9 cellular contexts compared by ENCODE assay signal in genomic region chr6:22470454-22471368, GRCh38.
DNase-seq lines count a peak whose midpoint lies in the region; ATAC-seq, FAIRE-seq and TF ChIP-seq lines count a peak whose summit lies in the region.
"Had no signal": no experiment of that assay in that cellular context is flagged by ENCODE, and none has a peak within 500 bp of the region (broad histone marks: within the 10 kb centered on the region; RNA-seq: fewer than 3 reads in every experiment).

No MANE protein-coding gene starts in this region.

- peaks cover 13% of the 10 kb centered on the region for H3K9me3 Mint-ChIP-seq in mesothelial cell of epicardium

- H3K4me3 Mint-ChIP-seq in mesothelial cell of epicardium = no peak overlapping the region

- peak; percentile 50 for DNase-seq in CMK (ENCODE audit: low read depth)
- peak; percentile 84 for DNase-seq in NCI-H2029 (lab: John Stamatoyannopoulos, UW)
- peak; percentile 64 for DNase-seq in bronchial epithelial cell (ENCODE audit: low read depth)
- no peak for DNase-seq in mesothelial cell of epicardium (ENCODE audit: low spot score in 2 of 2, unreplicated experiment in 2 of 2)
- DNase-seq in stimulated activated CD4-positive, alpha-beta T cell treated with anti-CD3 and anti-CD28 coated beads, Interleukin-4, amount 100 ng/mL, for 4 hours = no peak
- no peak for DNase-seq in anterior cingulate cortex (lab: John Stamatoyannopoulos, UW)
- DNase-seq in medulla oblongata (ENCODE audit: extremely low spot score) = no peak

- H3K36me3 Mint-ChIP-seq in mesothelial cell of epicardium = peaks cover 7% of the 10 kb centered on the region

- H3K27me3 ChIP-seq in bronchial epithelial cell (ENCODE audit: control insufficient read depth, insufficient read depth, low read length) = no peaks in the 10 kb centered on the region
- H3K27me3 ChIP-seq: neutrophil had no signal

- H3K27ac Mint-ChIP-seq in mesothelial cell of epicardium = peak overlapping the region; percentile 41

- TF ChIP-seq CTCF in bronchial epithelial cell (IDR thresholded peaks at IDR 0.05; ENCODE audit: insufficient read depth, low read length, severe bottlenecking) (peak; percentile 48), mesothelial cell of epicardium (IDR thresholded peaks at IDR 0.05; ENCODE audit: unreplicated experiment) (no peak)

- no peaks in the 10 kb centered on the region for H3K27me3 Mint-ChIP-seq in mesothelial cell of epicardium (ENCODE audit: low read depth)

- no peaks in the 10 kb centered on the region for H3K36me3 ChIP-seq in bronchial epithelial cell (ENCODE audit: control insufficient read depth, insufficient read depth, low read length)
- H3K36me3 ChIP-seq: neutrophil had no signal

- no peak overlapping the region for H3K4me3 ChIP-seq in bronchial epithelial cell (ENCODE audit: low read depth, low read length)

- H3K4me1 Mint-ChIP-seq in mesothelial cell of epicardium = peaks cover 49% of the 10 kb centered on the region

- peak; percentile 23 for FAIRE-seq in bronchial epithelial cell (lab: Jason Lieb, UNC)

- ATAC-seq in HG03521 (IDR thresholded peaks at IDR 0.05; ENCODE audit: unreplicated experiment) = no peak

Comparison
In these comparisons a context has a peak if more than half of its experiments do, and no peak if none do; other contexts are left out.
1. DNase-seq: peak in CMK (single experiment), NCI-H2029 (single experiment) and bronchial epithelial cell (single experiment); none in mesothelial cell of epicardium (0 of 2), stimulated activated CD4-positive, alpha-beta T cell treated with anti-CD3 and anti-CD28 coated beads, Interleukin-4, amount 100 ng/mL, for 4 hours (0 of 2), anterior cingulate cortex (0 of 58) and medulla oblongata (single experiment).